17 cellular contexts compared by ENCODE assay signal in genomic region chr15:49844390-49844789, GRCh38.
"Had no signal": no experiment of that assay in that cellular context is flagged by ENCODE, and none has a peak within 500 bp of the region (broad histone marks: within the 10 kb centered on the region; RNA-seq: fewer than 3 reads in every experiment).

No MANE protein-coding gene starts in this region.

- H3K4me1 Mint-ChIP-seq: activated CD4-positive, alpha-beta memory T cell treated with anti-CD3 and anti-CD28 coated beads, Interleukin-2, amount 10 ng/mL, durations not matched to agents 7 days and 5 days; activated CD4-positive, alpha-beta T cell treated with anti-CD3 and anti-CD28 coated beads, Interleukin-2, amount 10 ng/mL, durations not matched to agents 24 days and 14 days; activated naive CD4-positive, alpha-beta T cell treated with anti-CD3 and anti-CD28 coated beads, Interleukin-2, amount 10 ng/mL, durations not matched to agents 7 days and 5 days had no signal

- H3K27ac ChIP-seq: neutrophil, ovary, prostate gland, spleen had no signal

- H3K9me3 Mint-ChIP-seq: activated CD4-positive, alpha-beta memory T cell treated with anti-CD3 and anti-CD28 coated beads, Interleukin-2, amount 10 ng/mL, durations not matched to agents 7 days and 5 days; activated T-cell treated with anti-CD3 and anti-CD28 coated beads, Interleukin-2, amount 50 U/mL, for 72 hours had no signal

- H3K4me3 Mint-ChIP-seq: activated CD4-positive, alpha-beta memory T cell treated with anti-CD3 and anti-CD28 coated beads, Interleukin-2, amount 10 ng/mL, durations not matched to agents 7 days and 5 days; activated CD4-positive, alpha-beta T cell treated with anti-CD3 and anti-CD28 coated beads, Interleukin-2, amount 10 ng/mL, durations not matched to agents 24 days and 14 days; activated naive CD4-positive, alpha-beta T cell treated with anti-CD3 and anti-CD28 coated beads, Interleukin-2, amount 10 ng/mL, durations not matched to agents 7 days and 5 days; activated T-cell treated with anti-CD3 and anti-CD28 coated beads, Interleukin-2, amount 50 U/mL, for 72 hours; nephron had no signal

- H3K36me3 Mint-ChIP-seq: activated naive CD4-positive, alpha-beta T cell treated with anti-CD3 and anti-CD28 coated beads, Interleukin-2, amount 10 ng/mL, durations not matched to agents 7 days and 5 days had no signal

- H3K9me3 ChIP-seq: neutrophil, ovary, prostate gland had no signal

- H3K27me3 Mint-ChIP-seq: activated CD4-positive, alpha-beta memory T cell treated with anti-CD3 and anti-CD28 coated beads, Interleukin-2, amount 10 ng/mL, durations not matched to agents 7 days and 5 days; activated CD4-positive, alpha-beta T cell treated with anti-CD3 and anti-CD28 coated beads, Interleukin-2, amount 10 ng/mL, durations not matched to agents 24 days and 14 days had no signal

- H3K27me3 ChIP-seq: neutrophil, ovary, spleen had no signal

- DNase-seq: activated CD4-positive, alpha-beta memory T cell treated with anti-CD3 and anti-CD28 coated beads, Interleukin-2, amount 10 ng/mL, durations not matched to agents 7 days and 5 days; activated CD4-positive, alpha-beta T cell treated with anti-CD3 and anti-CD28 coated beads, Interleukin-2, amount 10 ng/mL, durations not matched to agents 24 days and 14 days; activated effector memory CD4-positive, alpha-beta T cell treated with Interleukin-2 at 50 U/mL for 16 hours; activated naive CD4-positive, alpha-beta T cell treated with anti-CD3 and anti-CD28 coated beads, Interleukin-2, amount 10 ng/mL, durations not matched to agents 7 days and 5 days; activated T-cell treated with anti-CD3 and anti-CD28 coated beads, Interleukin-2, amount 50 U/mL, for 72 hours; amygdala; cerebellar nuclear complex; cortex of kidney; foreskin melanocyte; midbrain; ovary; spleen; stimulated activated CD4-positive, alpha-beta T cell treated with anti-CD3 and anti-CD28 coated beads, Interleukin-4, amount 100 ng/mL, for 1 hour; stimulated activated naive CD4-positive, alpha-beta T cell treated with Interleukin-2 at 50 U/mL for 16 hours had no signal

- H3K4me1 ChIP-seq: prostate gland, spleen had no signal

- H3K27ac Mint-ChIP-seq: activated CD4-positive, alpha-beta memory T cell treated with anti-CD3 and anti-CD28 coated beads, Interleukin-2, amount 10 ng/mL, durations not matched to agents 7 days and 5 days; activated CD4-positive, alpha-beta T cell treated with anti-CD3 and anti-CD28 coated beads, Interleukin-2, amount 10 ng/mL, durations not matched to agents 24 days and 14 days; activated naive CD4-positive, alpha-beta T cell treated with anti-CD3 and anti-CD28 coated beads, Interleukin-2, amount 10 ng/mL, durations not matched to agents 7 days and 5 days; activated T-cell treated with anti-CD3 and anti-CD28 coated beads, Interleukin-2, amount 50 U/mL, for 72 hours; nephron had no signal

- H3K4me3 ChIP-seq: ovary, prostate gland, spleen had no signal

- H3K36me3 ChIP-seq: ovary, prostate gland had no signal
